8 cellular contexts compared by ENCODE assay signal in the genomic region with DNA sequence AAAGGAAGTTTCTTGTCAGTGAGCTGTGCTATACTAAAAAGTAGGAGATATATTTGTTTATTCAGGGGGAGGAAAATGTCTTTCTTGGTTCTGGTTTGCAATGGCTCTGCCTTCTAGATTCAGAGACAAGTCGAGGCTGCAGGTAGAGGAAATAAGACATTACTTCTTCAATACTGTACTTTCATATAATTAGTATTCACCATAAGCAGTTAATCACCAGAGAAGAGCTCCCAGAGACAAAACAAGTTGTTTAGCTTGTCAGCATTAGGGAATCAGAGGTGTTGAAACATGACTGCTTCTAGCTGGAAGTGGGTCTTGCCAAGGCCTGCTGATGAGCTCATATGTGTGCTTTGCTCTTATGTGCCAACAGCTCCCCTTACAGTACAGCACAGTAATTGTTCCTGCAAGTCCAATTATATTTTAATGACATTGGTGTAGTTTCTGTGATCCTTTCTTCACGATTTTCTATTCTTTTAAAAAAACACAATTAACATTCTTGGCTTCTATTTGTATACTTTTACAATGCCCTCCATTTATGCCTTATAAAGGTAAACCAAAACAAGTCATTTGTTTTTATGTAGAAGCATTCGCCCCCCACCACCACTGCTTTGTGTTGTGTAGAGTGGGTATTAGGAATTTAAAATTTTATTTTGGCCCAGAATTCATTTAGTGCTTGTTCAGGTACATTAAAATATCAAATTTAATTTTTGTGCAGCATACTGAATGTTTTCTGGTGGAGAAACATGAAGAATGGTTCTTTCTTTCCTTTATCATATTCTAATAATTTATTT.
DNase-seq lines count a peak whose midpoint lies in the region; ATAC-seq and TF ChIP-seq lines count a peak whose summit lies in the region.

No MANE protein-coding gene starts in this region.

- H3K4me2 ChIP-seq in neuronal stem cell (ENCODE audit: insufficient read depth, low read length, poor library complexity, severe bottlenecking), result no peak overlapping the region

- H4K8ac ChIP-seq in neuronal stem cell (ENCODE audit: low read depth, low read length), result no peak overlapping the region

- no peak overlapping the region for H3K14ac ChIP-seq in neuronal stem cell (ENCODE audit: low read length)

- no peak for TF ChIP-seq EP300 in gastroesophageal sphincter (IDR thresholded peaks at IDR 0.05)

- in situ Hi-C loops in G401 (cut with HindIII; ENCODE audit: low sequenced_read_pairs), result no loop called here

- no peak overlapping the region for H2BK5ac ChIP-seq in neuronal stem cell (ENCODE audit: low read length)

- DNase-seq in G401 (ENCODE audit: low spot score) (peak; percentile 97), HPDE6-E6E7 (ENCODE audit: extremely low spot score) (peak; percentile 67), NCI-H82 treated with DMSO at 0.1 percent for 48 hours (lab: John Stamatoyannopoulos, UW; ENCODE audit: unreplicated experiment) (peak; percentile 52), neuronal stem cell (ENCODE audit: low spot score) (peak; percentile 31), T1000 (lab: John Stamatoyannopoulos, UW) (no peak)
- peak; percentile 28 for DNase-seq in activated naive CD4-positive, alpha-beta T cell treated with anti-CD3 and anti-CD28 coated beads, Interleukin-2, amount 50 U/mL, for 16 hours

- H2BK12ac ChIP-seq in neuronal stem cell (ENCODE audit: low read length), result no peak overlapping the region

- H3K27ac ChIP-seq in gastroesophageal sphincter (peak overlapping the region; percentile 43 to 64 (median 44)), neuronal stem cell (replicated peaks; ENCODE audit: low read length) (no peak overlapping the region)

- no peak overlapping the region for H2BK120ac ChIP-seq in neuronal stem cell (ENCODE audit: low read depth, low read length)

- no peaks in the 10 kb centered on the region for H3K79me1 ChIP-seq in neuronal stem cell (ENCODE audit: low read depth, low read length)

- no peak overlapping the region for H3K23ac ChIP-seq in neuronal stem cell (ENCODE audit: low read depth, low read length, poor library complexity)

- WGBS in gastroesophageal sphincter (ENCODE audit: low coverage in 1 of 2), 2 donors, result 38 to 42% methylated on average over 3 of the region's 3 CpGs
- WGBS in neuronal stem cell (ENCODE audit: extremely low coverage in 2 of 2, insufficient read length in 2 of 2, insufficient replicate concordance in 1 of 2), 2 donors, result no CpG with 5 or more reads among the region's 3 CpGs

- H2AFZ ChIP-seq in neuronal stem cell (ENCODE audit: low read length), result peak overlapping the region; percentile 65

- H4K91ac ChIP-seq in neuronal stem cell (ENCODE audit: low read depth, low read length, poor library complexity), result no peak overlapping the region

- peak; percentile 86 for ATAC-seq in GM21447 (IDR thresholded peaks at IDR 0.05; ENCODE audit: unreplicated experiment)
- ATAC-seq in gastroesophageal sphincter, result peak; percentile 97

- no peak overlapping the region for H3K4ac ChIP-seq in neuronal stem cell (ENCODE audit: low read length)

- peak; percentile 66 to 85 (median 75) for TF ChIP-seq CTCF in gastroesophageal sphincter (IDR thresholded peaks at IDR 0.05)

- no peaks in the 10 kb centered on the region for H3K9me3 ChIP-seq in gastroesophageal sphincter
- no peaks in the 10 kb centered on the region for H3K9me3 ChIP-seq in neuronal stem cell (replicated peaks in 1 of 2; ENCODE audit: control insufficient read depth in 2 of 2, insufficient read depth in 1 of 2, low read depth in 1 of 2, low read length in 2 of 2)

- TF ChIP-seq POLR2A in gastroesophageal sphincter (IDR thresholded peaks at IDR 0.05), result no peak

- H3K27me3 ChIP-seq in gastroesophageal sphincter (no peaks in the 10 kb centered on the region), neuronal stem cell (ENCODE audit: control insufficient read depth in 3 of 3, insufficient read depth in 3 of 3, low read depth in 1 of 3, low read length in 3 of 3) (no peaks in the 10 kb centered on the region)

- H3K9ac ChIP-seq in neuronal stem cell (ENCODE audit: low read depth, low read length, poor library complexity), result no peak overlapping the region

- H3K4me1 ChIP-seq in gastroesophageal sphincter, result peaks cover 3 to 37% (median 13%) of the 10 kb centered on the region in 3 donors
- peaks cover 7 to 8% of the 10 kb centered on the region in 2 donors for H3K4me1 ChIP-seq in neuronal stem cell (ENCODE audit: control insufficient read depth in 2 of 2, insufficient read depth in 1 of 2, low read depth in 1 of 2, low read length in 2 of 2)

- H2BK15ac ChIP-seq in neuronal stem cell (ENCODE audit: low read length), result no peak overlapping the region

- H3K4me3 ChIP-seq in gastroesophageal sphincter (no peak overlapping the region), neuronal stem cell (ENCODE audit: low read length in 2 of 2) (no peak overlapping the region)

- H3K18ac ChIP-seq in neuronal stem cell (ENCODE audit: low read length), result no peak overlapping the region

- no peak overlapping the region for H2AK5ac ChIP-seq in neuronal stem cell (ENCODE audit: low read depth, low read length)

- H3K36me3 ChIP-seq in gastroesophageal sphincter, result no peaks in the 10 kb centered on the region
- no peaks in the 10 kb centered on the region for H3K36me3 ChIP-seq in neuronal stem cell (replicated peaks in 1 of 2; ENCODE audit: control insufficient read depth in 2 of 2, insufficient read depth in 2 of 2, low read length in 2 of 2)
